26 cellular contexts compared by ENCODE assay signal in genomic region chr22:31607696-31608095, GRCh38. TPM values are rescaled to one million over a fixed set of nuclear protein-coding genes. Genes with fewer than 3 reads are reported as not detected.
DNase-seq lines count a peak whose midpoint lies in the region; ATAC-seq, FAIRE-seq and TF ChIP-seq lines count a peak whose summit lies in the region.
"Had no signal": no experiment of that assay in that cellular context is flagged by ENCODE, and none has a peak within 500 bp of the region (broad histone marks: within the 10 kb centered on the region; RNA-seq: fewer than 3 reads in every experiment).

No MANE protein-coding gene starts in this region.

- no peak overlapping the region for H3K27ac ChIP-seq in kidney (ENCODE audit: low read depth in 2 of 2, low read length in 2 of 2)
- H3K27ac ChIP-seq: BLaER1 treated with 17β-estradiol and CSF1 and Interleukin-3, amounts not matched to agents 10 nM and 100 nM; SJCRH30 had no signal

- H3K36me3 ChIP-seq in kidney (ENCODE audit: control insufficient read depth in 1 of 2, insufficient read depth in 2 of 2, low read length in 2 of 2), result peaks cover 3 to 8% of the 10 kb centered on the region in 2 donors
- H3K36me3 ChIP-seq: SJCRH30 had no signal

- no peaks in the 10 kb centered on the region for H3K27me3 Mint-ChIP-seq in activated T-cell treated with anti-CD3 and anti-CD28 coated beads, Interleukin-2, amount 50 U/mL, for 72 hours (ENCODE audit: low read depth)
- H3K27me3 Mint-ChIP-seq in activated T-cell treated with anti-CD3 and anti-CD28 coated beads, Interleukin-2, amount 50 U/mL, for 4 hours (ENCODE audit: low read depth), result no peaks in the 10 kb centered on the region
- H3K27me3 Mint-ChIP-seq in T-helper 17 cell, result no peaks in the 10 kb centered on the region
- H3K27me3 Mint-ChIP-seq: CD4-positive, alpha-beta T cell had no signal

- no peak for ATAC-seq in activated T-cell treated with anti-CD3 and anti-CD28 coated beads, Interleukin-2, amount 50 U/mL, for 72 hours (replicated peaks in 1 of 2)
- ATAC-seq in activated T-cell treated with anti-CD3 and anti-CD28 coated beads, Interleukin-2, amount 50 U/mL, for 4 hours, result no peak
- no peak for ATAC-seq in T-helper 17 cell
- ATAC-seq in sciatic nerve, result no peak
- ATAC-seq: K562, Right ventricle myocardium inferior had no signal

- H3K9me3 ChIP-seq in T-helper 17 cell (ENCODE audit: control insufficient read depth, low read length, poor library complexity, severe bottlenecking), result no peaks in the 10 kb centered on the region
- H3K9me3 ChIP-seq in kidney (ENCODE audit: control insufficient read depth in 1 of 2, low read length in 2 of 2), result no peaks in the 10 kb centered on the region
- H3K9me3 ChIP-seq: BLaER1 treated with 17β-estradiol and CSF1 and Interleukin-3, amounts not matched to agents 10 nM and 100 nM; SJCRH30 had no signal

- TF ChIP-seq CTCF in kidney (IDR thresholded peaks at IDR 0.05; ENCODE audit: borderline replicate concordance, extremely low read depth, insufficient read depth), result no peak

- intact Hi-C loops in kidney (cut with DNase I), result no loop called here
- intact Hi-C loops in sciatic nerve (cut with DNase I), result no loop called here

- FAIRE-seq in kidney (lab: Jason Lieb, UNC), result no peak
- FAIRE-seq: A204.1, D721Med, H54, K562, RCC 7860 had no signal

- peak overlapping the region; percentile 29 for H3K27ac Mint-ChIP-seq in activated T-cell treated with anti-CD3 and anti-CD28 coated beads, Interleukin-2, amount 50 U/mL, for 72 hours
- peak overlapping the region; percentile 67 for H3K27ac Mint-ChIP-seq in T-helper 17 cell
- H3K27ac Mint-ChIP-seq: CD4-positive, alpha-beta T cell had no signal

- H3K9me3 Mint-ChIP-seq in activated T-cell treated with anti-CD3 and anti-CD28 coated beads, Interleukin-2, amount 50 U/mL, for 72 hours, result no peaks in the 10 kb centered on the region
- H3K9me3 Mint-ChIP-seq in activated T-cell treated with anti-CD3 and anti-CD28 coated beads, Interleukin-2, amount 50 U/mL, for 4 hours, result no peaks in the 10 kb centered on the region
- H3K9me3 Mint-ChIP-seq: CD4-positive, alpha-beta T cell had no signal

- peaks cover 0 to 2% of the 10 kb centered on the region in 2 donors for H3K4me1 ChIP-seq in kidney (ENCODE audit: control insufficient read depth in 1 of 2, insufficient read depth in 1 of 2, low read depth in 1 of 2, low read length in 2 of 2)
- H3K4me1 ChIP-seq: SJCRH30 had no signal

- H3K4me3 Mint-ChIP-seq in activated T-cell treated with anti-CD3 and anti-CD28 coated beads, Interleukin-2, amount 50 U/mL, for 72 hours, result no peak overlapping the region
- no peak overlapping the region for H3K4me3 Mint-ChIP-seq in activated T-cell treated with anti-CD3 and anti-CD28 coated beads, Interleukin-2, amount 50 U/mL, for 4 hours
- H3K4me3 Mint-ChIP-seq in T-helper 17 cell, result no peak overlapping the region
- H3K4me3 Mint-ChIP-seq: CD4-positive, alpha-beta T cell had no signal

- no peak for DNase-seq in activated T-cell treated with anti-CD3 and anti-CD28 coated beads, Interleukin-2, amount 50 U/mL, for 72 hours
- DNase-seq in activated T-cell treated with anti-CD3 and anti-CD28 coated beads, Interleukin-2, amount 50 U/mL, for 4 hours, result no peak
- DNase-seq in T-helper 17 cell, result no peak
- peak; percentile 41 for DNase-seq in kidney
- DNase-seq in sciatic nerve (ENCODE audit: low spot score), result peak; percentile 18
- DNase-seq in amygdala (lab: John Stamatoyannopoulos, UW), result no peak
- no peak for DNase-seq in iPS-NIHi7 (ENCODE audit: extremely low spot score)
- no peak for DNase-seq in T-helper 9 cell
- DNase-seq: AML-193; CD4-positive, alpha-beta T cell; Kasumi-1; NCI-H1092 treated with DMSO at 0.1 percent for 48 hours; NCI-H1436 treated with DMSO at 0.1 percent for 48 hours; NCI-H187 treated with DMSO at 0.1 percent for 48 hours; NCI-H2171 treated with DMSO at 0.1 percent for 48 hours; NCI-H345; NCI-H510A treated with DMSO at 0.1 percent for 48 hours; NCI-H748 treated with DMSO at 0.1 percent for 48 hours; SJCRH30 had no signal

- H3K4me3 ChIP-seq in kidney (ENCODE audit: low read length in 2 of 2), result no peak overlapping the region
- H3K4me3 ChIP-seq: BLaER1 treated with 17β-estradiol and CSF1 and Interleukin-3, amounts not matched to agents 10 nM and 100 nM; K562; SJCRH30 had no signal

- H3K4me1 Mint-ChIP-seq in activated T-cell treated with anti-CD3 and anti-CD28 coated beads, Interleukin-2, amount 50 U/mL, for 72 hours (ENCODE audit: low read depth), result no peaks in the 10 kb centered on the region
- no peaks in the 10 kb centered on the region for H3K4me1 Mint-ChIP-seq in activated T-cell treated with anti-CD3 and anti-CD28 coated beads, Interleukin-2, amount 50 U/mL, for 4 hours (ENCODE audit: low read depth)
- H3K4me1 Mint-ChIP-seq in T-helper 17 cell, result peaks cover 3% of the 10 kb centered on the region

- H3K9ac ChIP-seq in kidney (ENCODE audit: low read length in 2 of 2), result no peak overlapping the region
- H3K9ac ChIP-seq: BLaER1 treated with 17β-estradiol and CSF1 and Interleukin-3, amounts not matched to agents 10 nM and 100 nM had no signal

- H3K36me3 Mint-ChIP-seq in activated T-cell treated with anti-CD3 and anti-CD28 coated beads, Interleukin-2, amount 50 U/mL, for 72 hours (ENCODE audit: insufficient read depth in 2 of 2), result peaks cover 10 to 22% of the 10 kb centered on the region in 2 donors
- H3K36me3 Mint-ChIP-seq in activated T-cell treated with anti-CD3 and anti-CD28 coated beads, Interleukin-2, amount 50 U/mL, for 4 hours (ENCODE audit: insufficient read depth), result peaks cover 17% of the 10 kb centered on the region
- H3K36me3 Mint-ChIP-seq in T-helper 17 cell (ENCODE audit: low read depth), result peaks cover 5% of the 10 kb centered on the region

RNA-seq across cellular contexts. Expression of gene PISD, which starts 54.3 kb away (rescaled TPM):
- total RNA-seq in activated T-cell treated with anti-CD3 and anti-CD28 coated beads, Interleukin-2, amount 50 U/mL, for 72 hours, result 10 to 100 TPM; 38.0 to 38.5 TPM
- total RNA-seq in activated T-cell treated with anti-CD3 and anti-CD28 coated beads, Interleukin-2, amount 50 U/mL, for 4 hours, result 100 to 1,000 TPM in 1 of 3 donors, 10 to 100 TPM in 2; 80.0 to 101 (median 81.2) TPM
- total RNA-seq in T-helper 17 cell (10 to 100 TPM; 37.6 to 38.3 TPM), kidney (64.9 TPM), sciatic nerve (49.0 TPM)
- polyA plus RNA-seq in kidney (ENCODE audit: insufficient read depth, low read depth, low replicate concordance), result 27.3 TPM

Comparison
In these comparisons a context has a peak if more than half of its experiments do, and no peak if none do; other contexts are left out.
1. DNase-seq: peak in kidney (single experiment) and sciatic nerve (single experiment); none in activated T-cell treated with anti-CD3 and anti-CD28 coated beads, Interleukin-2, amount 50 U/mL, for 72 hours (0 of 2), activated T-cell treated with anti-CD3 and anti-CD28 coated beads, Interleukin-2, amount 50 U/mL, for 4 hours (single experiment), T-helper 17 cell (0 of 3), amygdala (0 of 56), iPS-NIHi7 (single experiment) and T-helper 9 cell (single experiment).